12 cellular contexts compared by ENCODE assay signal in genomic region chr1:201495447-201496295, GRCh38. TPM values are rescaled to one million over a fixed set of nuclear protein-coding genes. Genes with fewer than 3 reads are reported as not detected.
DNase-seq lines count a peak whose midpoint lies in the region; ATAC-seq and TF ChIP-seq lines count a peak whose summit lies in the region.
"Had no signal": no experiment of that assay in that cellular context is flagged by ENCODE, and none has a peak within 500 bp of the region (broad histone marks: within the 10 kb centered on the region; RNA-seq: fewer than 3 reads in every experiment).

No MANE protein-coding gene starts in this region.

- no peak overlapping the region for H3K27ac Mint-ChIP-seq in activated naive CD4-positive, alpha-beta T cell treated with anti-CD3 and anti-CD28 coated beads, Interleukin-2, amount 50 U/mL, for 72 hours
- H3K27ac Mint-ChIP-seq: activated naive CD8-positive, alpha-beta T cell treated with anti-CD3 and anti-CD28 coated beads, Interleukin-2, amount 10 ng/mL, durations not matched to agents 7 days and 5 days had no signal

- TF ChIP-seq CTCF in AG04450 (IDR thresholded peaks at IDR 0.05; ENCODE audit: low read depth, low read length) (no peak), foreskin fibroblast (IDR thresholded peaks at IDR 0.05; ENCODE audit: low read depth, low read length) (no peak)

- peak overlapping the region; percentile 81 for H3K27ac ChIP-seq in AG04450 (ENCODE audit: low read depth, low read length)

- no peaks in the 10 kb centered on the region for H3K9me3 ChIP-seq in AG04450 (ENCODE audit: control insufficient read depth, insufficient read depth, low read length)

- CTCF ChIA-PET in AG04450 (lab: Charles Lee) = interaction anchor here (1.4 to 9.2 kb wide), 4 partner anchors 9 to 17 kb away, joined by 3 to 75 read pairs (median 10); no protein-coding TSS in a partner anchor

- no peaks in the 10 kb centered on the region for H3K9me3 Mint-ChIP-seq in activated naive CD4-positive, alpha-beta T cell treated with anti-CD3 and anti-CD28 coated beads, Interleukin-2, amount 50 U/mL, for 72 hours
- H3K9me3 Mint-ChIP-seq: CD4-positive, CD25-positive, alpha-beta regulatory T cell had no signal

- ATAC-seq in GM18873 (IDR thresholded peaks at IDR 0.05; ENCODE audit: low FRiP score, unreplicated experiment) = no peak
- ATAC-seq in activated naive CD4-positive, alpha-beta T cell treated with anti-CD3 and anti-CD28 coated beads, Interleukin-2, amount 50 U/mL, for 72 hours = no peak
- ATAC-seq: HCT116 had no signal

- H3K27me3 ChIP-seq in AG04450 (ENCODE audit: control insufficient read depth, insufficient read depth, low read length) = no peaks in the 10 kb centered on the region

- H3K4me3 ChIP-seq in AG04450 (ENCODE audit: low read depth, low read length) = peak overlapping the region; percentile 7; the same call in 1 of the 2 replicates
- H3K4me3 ChIP-seq in foreskin fibroblast (ENCODE audit: low read depth in 1 of 2, low read length in 2 of 2) = peak overlapping the region in 1 of 2 donors; percentile 5

- POLR2A ChIA-PET in AG04450 (lab: Yijun Ruan, JAX) = interaction anchor here (0.7 to 2.7 kb wide), 3 partner anchors 9 to 43 kb away, joined by 3 to 22 read pairs (median 8); partner anchors contain the start of gene PHLDA3

- DNase-seq in AG04450 (ENCODE audit: low read depth, low spot score) (no peak), NCI-H69 (lab: John Stamatoyannopoulos, UW) (peak; percentile 97), foreskin fibroblast (peak; percentile 54 to 74), nucleus accumbens (lab: John Stamatoyannopoulos, UW) (peak in 54 of 56 donors; percentile 41 to 95 (median 84)), NCI-H1436 (lab: John Stamatoyannopoulos, UW) (no peak)
- no peak for DNase-seq in activated naive CD4-positive, alpha-beta T cell treated with anti-CD3 and anti-CD28 coated beads, Interleukin-2, amount 50 U/mL, for 72 hours (ENCODE audit: low spot score in 2 of 2)
- no peak for DNase-seq in activated naive CD4-positive, alpha-beta T cell treated with Interleukin-2 at 50 U/mL for 16 hours
- DNase-seq: activated naive CD8-positive, alpha-beta T cell treated with anti-CD3 and anti-CD28 coated beads, Interleukin-2, amount 10 ng/mL, durations not matched to agents 7 days and 5 days; CD4-positive, CD25-positive, alpha-beta regulatory T cell; stimulated activated CD4-positive, alpha-beta T cell treated with anti-CD3 and anti-CD28 coated beads, Interleukin-4, amount 100 ng/mL, for 1 hour had no signal

- peaks cover 13 to 18% of the 10 kb centered on the region in 2 donors for H3K36me3 Mint-ChIP-seq in activated naive CD4-positive, alpha-beta T cell treated with anti-CD3 and anti-CD28 coated beads, Interleukin-2, amount 50 U/mL, for 72 hours

RNA-seq across cellular contexts. Expression of gene CSRP1, which starts 11.3 kb away (rescaled TPM):
- 641 and 730 TPM in 2 replicates for polyA plus RNA-seq in AG04450 (2011; rRNA removed)
- polyA minus RNA-seq in AG04450 (2011; rRNA and poly(A)+ RNA removed) = 568 and 749 TPM in 2 replicates
- 10 to 100 TPM; 13.2 to 57.6 TPM for total RNA-seq in activated naive CD4-positive, alpha-beta T cell treated with anti-CD3 and anti-CD28 coated beads, Interleukin-2, amount 50 U/mL, for 72 hours

RNA-seq across cellular contexts. Expression of gene PHLDA3, which starts 26.7 kb away (rescaled TPM):
- 58.9 and 73.9 TPM in 2 replicates for polyA plus RNA-seq in AG04450 (2011; rRNA removed)
- 31.5 and 42.8 TPM in 2 replicates for polyA minus RNA-seq in AG04450 (2011; rRNA and poly(A)+ RNA removed)
- total RNA-seq in activated naive CD4-positive, alpha-beta T cell treated with anti-CD3 and anti-CD28 coated beads, Interleukin-2, amount 50 U/mL, for 72 hours = 10 to 100 TPM in 1 of 2 donors, 1 to 10 TPM in 1; 5.7 to 13.0 TPM

RNA-seq across cellular contexts. Expression of gene NAV1, which starts 43.3 kb away (rescaled TPM):
- polyA plus RNA-seq in AG04450 (2011; rRNA removed) = 17.5 and 23.0 TPM in 2 replicates
- polyA minus RNA-seq in AG04450 (2011; rRNA and poly(A)+ RNA removed) = 44.0 and 55.7 TPM in 2 replicates
- 1 to 10 TPM in 1 of 2 donors, under 1 TPM in 1; 0.48 to 3.1 TPM for total RNA-seq in activated naive CD4-positive, alpha-beta T cell treated with anti-CD3 and anti-CD28 coated beads, Interleukin-2, amount 50 U/mL, for 72 hours

Comparison
In these comparisons a context has a peak if more than half of its experiments do, and no peak if none do; other contexts are left out.
1. DNase-seq: peak in NCI-H69 (single experiment), foreskin fibroblast (2 of 2) and nucleus accumbens (54 of 56); none in AG04450 (single experiment), NCI-H1436 (single experiment), activated naive CD4-positive, alpha-beta T cell treated with anti-CD3 and anti-CD28 coated beads, Interleukin-2, amount 50 U/mL, for 72 hours (0 of 2) and activated naive CD4-positive, alpha-beta T cell treated with Interleukin-2 at 50 U/mL for 16 hours (single experiment).